6 cellular contexts compared by ENCODE assay signal in the genomic region with DNA sequence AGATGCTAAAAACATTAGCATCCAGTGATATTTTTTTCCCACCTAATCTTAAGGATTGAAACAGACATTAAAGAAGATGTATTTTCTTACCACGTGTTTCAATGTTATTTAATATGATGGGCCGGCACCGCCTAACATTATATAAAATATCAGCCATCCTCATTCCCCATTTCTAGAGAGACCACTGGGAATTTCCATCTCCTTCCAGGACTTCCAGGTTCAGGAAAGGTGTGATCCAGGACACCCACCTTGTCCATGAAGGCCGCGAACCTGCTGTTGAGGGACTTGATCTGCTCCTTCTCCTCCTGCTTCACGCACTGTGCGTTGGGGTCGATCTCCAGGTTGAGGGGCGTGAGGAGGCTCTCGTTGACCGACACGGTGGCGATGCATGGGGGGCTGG. TPM values are rescaled to one million over a fixed set of nuclear protein-coding genes. Genes with fewer than 3 reads are reported as not detected.
"Had no signal": no experiment of that assay in that cellular context is flagged by ENCODE, and none has a peak within 500 bp of the region (broad histone marks: within the 10 kb centered on the region; RNA-seq: fewer than 3 reads in every experiment).

No MANE protein-coding gene starts in this region.

RNA-seq across cellular contexts. Expression of a gene that starts 16.5 kb away (rescaled TPM):
- total RNA-seq: activated CD8-positive, alpha-beta memory T cell treated with anti-CD3 and anti-CD28 coated beads for 36 hours; activated CD8-positive, alpha-beta T cell treated with anti-CD3 and anti-CD28 coated beads for 36 hours had no signal

RNA-seq across cellular contexts. Expression of a gene that starts 33.4 kb away (rescaled TPM):
- total RNA-seq: activated CD4-positive, alpha-beta T cell treated with anti-CD3 and anti-CD28 coated beads, Interleukin-2, amount 10 ng/mL, durations not matched to agents 24 days and 14 days; activated CD8-positive, alpha-beta memory T cell treated with anti-CD3 and anti-CD28 coated beads for 36 hours; activated CD8-positive, alpha-beta T cell treated with anti-CD3 and anti-CD28 coated beads for 36 hours; activated naive CD8-positive, alpha-beta T cell treated with anti-CD3 and anti-CD28 coated beads, Interleukin-2, amount 10 ng/mL, durations not matched to agents 7 days and 5 days; activated T-cell treated with anti-CD3 and anti-CD28 coated beads, Interleukin-2, amount 50 U/mL, for 72 hours; activated T-helper 17 cell treated with anti-CD3 and anti-CD28 coated beads, Interleukin-2, amount 50 U/mL, for 72 hours had no signal
